ENCODE assay signal across 1 cellular context in the genomic region with DNA sequence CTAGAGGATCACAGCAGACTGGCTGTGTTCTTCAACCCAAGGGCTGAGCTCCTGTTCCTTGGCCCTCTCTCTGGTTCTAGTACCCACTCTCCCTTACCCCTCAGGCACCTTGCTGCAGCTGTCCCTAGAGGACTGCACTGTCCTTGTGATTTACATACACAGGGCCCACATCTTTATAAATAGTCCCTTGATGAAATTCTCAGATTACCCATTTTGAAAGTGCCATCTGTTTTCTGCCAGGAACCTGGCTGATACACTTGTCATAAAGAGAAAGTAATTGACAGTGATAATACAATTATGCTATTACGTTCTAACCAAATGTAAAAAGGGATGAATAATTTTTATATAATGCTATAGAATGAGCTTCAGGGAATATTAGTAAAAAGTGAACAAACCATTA.
TF ChIP-seq lines count a peak whose summit lies in the region.

No MANE protein-coding gene starts in this region.

TF ChIP-seq in GM12878, 131 proteins besides CTCF, POLR2A, EP300 and RAD21 (continues in another document):
- TF ChIP-seq, protein P1, sequence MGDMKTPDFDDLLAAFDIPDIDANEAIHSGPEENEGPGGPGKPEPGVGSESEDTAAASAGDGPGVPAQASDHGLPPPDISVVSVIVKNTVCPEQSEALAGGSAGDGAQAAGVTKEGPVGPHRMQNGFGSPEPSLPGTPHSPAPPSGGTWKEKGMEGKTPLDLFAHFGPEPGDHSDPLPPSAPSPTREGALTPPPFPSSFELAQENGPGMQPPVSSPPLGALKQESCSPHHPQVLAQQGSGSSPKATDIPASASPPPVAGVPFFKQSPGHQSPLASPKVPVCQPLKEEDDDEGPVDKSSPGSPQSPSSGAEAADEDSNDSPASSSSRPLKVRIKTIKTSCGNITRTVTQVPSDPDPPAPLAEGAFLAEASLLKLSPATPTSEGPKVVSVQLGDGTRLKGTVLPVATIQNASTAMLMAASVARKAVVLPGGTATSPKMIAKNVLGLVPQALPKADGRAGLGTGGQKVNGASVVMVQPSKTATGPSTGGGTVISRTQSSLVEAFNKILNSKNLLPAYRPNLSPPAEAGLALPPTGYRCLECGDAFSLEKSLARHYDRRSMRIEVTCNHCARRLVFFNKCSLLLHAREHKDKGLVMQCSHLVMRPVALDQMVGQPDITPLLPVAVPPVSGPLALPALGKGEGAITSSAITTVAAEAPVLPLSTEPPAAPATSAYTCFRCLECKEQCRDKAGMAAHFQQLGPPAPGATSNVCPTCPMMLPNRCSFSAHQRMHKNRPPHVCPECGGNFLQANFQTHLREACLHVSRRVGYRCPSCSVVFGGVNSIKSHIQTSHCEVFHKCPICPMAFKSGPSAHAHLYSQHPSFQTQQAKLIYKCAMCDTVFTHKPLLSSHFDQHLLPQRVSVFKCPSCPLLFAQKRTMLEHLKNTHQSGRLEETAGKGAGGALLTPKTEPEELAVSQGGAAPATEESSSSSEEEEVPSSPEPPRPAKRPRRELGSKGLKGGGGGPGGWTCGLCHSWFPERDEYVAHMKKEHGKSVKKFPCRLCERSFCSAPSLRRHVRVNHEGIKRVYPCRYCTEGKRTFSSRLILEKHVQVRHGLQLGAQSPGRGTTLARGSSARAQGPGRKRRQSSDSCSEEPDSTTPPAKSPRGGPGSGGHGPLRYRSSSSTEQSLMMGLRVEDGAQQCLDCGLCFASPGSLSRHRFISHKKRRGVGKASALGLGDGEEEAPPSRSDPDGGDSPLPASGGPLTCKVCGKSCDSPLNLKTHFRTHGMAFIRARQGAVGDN (IDR thresholded peaks at IDR 0.05), result no peak
- TF ChIP-seq JUNB (IDR thresholded peaks at IDR 0.05) (peak; percentile 91), IKZF2 (IDR thresholded peaks at IDR 0.05) (no peak), KDM1A (IDR thresholded peaks at IDR 0.05; ENCODE audit: borderline replicate concordance) (no peak), ZNF217 (IDR thresholded peaks at IDR 0.05) (no peak), CBFB (IDR thresholded peaks at IDR 0.05; ENCODE audit: low read depth) (no peak), ETV6 (conservative IDR thresholded peaks at IDR 0.05 in 1 of 2, IDR thresholded peaks at IDR 0.05 in 1 of 2; ENCODE audit: borderline replicate concordance in 1 of 2, low read depth in 1 of 2) (no peak), TCF12 (IDR thresholded peaks at IDR 0.05; ENCODE audit: low read depth, low read length) (peak; percentile 75), ZNF24 (IDR thresholded peaks at IDR 0.05) (no peak), TCF3 (IDR thresholded peaks at IDR 0.05; ENCODE audit: borderline replicate concordance, insufficient read depth, low read depth, low read length) (peak; percentile 90; the same call in 1 of the 2 replicates), MEF2A (IDR thresholded peaks at IDR 0.05; ENCODE audit: insufficient read depth, low read depth, low read length) (peak; percentile 84), ZSCAN29 (IDR thresholded peaks at IDR 0.05) (no peak), ESRRA (IDR thresholded peaks at IDR 0.05; ENCODE audit: low read length) (no peak), SMAD1 (IDR thresholded peaks at IDR 0.05; ENCODE audit: low read depth, partially characterized antibody) (no peak), MTA3 (IDR thresholded peaks at IDR 0.05; ENCODE audit: borderline replicate concordance, low read length) (0 out of 2 replicates have a peak, but pooled peaks have one; percentile 19), BCL11A (IDR thresholded peaks at IDR 0.05; ENCODE audit: low read depth, low read length) (no peak), RUNX3 (IDR thresholded peaks at IDR 0.05; ENCODE audit: low read length) (peak; percentile 36; the same call in 1 of the 2 replicates), GABPA (IDR thresholded peaks at IDR 0.05; ENCODE audit: low read depth) (no peak), ZNF384 (IDR thresholded peaks at IDR 0.05; ENCODE audit: borderline replicate concordance, low read depth, low read length) (no peak), LARP7 (IDR thresholded peaks at IDR 0.05) (no peak), NFXL1 (IDR thresholded peaks at IDR 0.05; ENCODE audit: borderline replicate concordance) (no peak), ZNF622 (IDR thresholded peaks at IDR 0.05) (no peak), CREM (IDR thresholded peaks at IDR 0.05; ENCODE audit: low read depth) (0 out of 2 replicates have a peak, but pooled peaks have one; percentile 32), IRF4 (IDR thresholded peaks at IDR 0.05; ENCODE audit: low read depth, low read length) (peak; percentile 49; the same call in 1 of the 2 replicates), POLR2AphosphoS2 (IDR thresholded peaks at IDR 0.05; ENCODE audit: low read depth, low read length) (no peak), ZNF274 (IDR thresholded peaks at IDR 0.05; ENCODE audit: insufficient read depth, insufficient read length) (no peak), EED (IDR thresholded peaks at IDR 0.05; ENCODE audit: low read depth) (peak; percentile 42; the same call in 1 of the 2 replicates), CBX3 (IDR thresholded peaks at IDR 0.05; ENCODE audit: borderline replicate concordance, low read depth) (no peak), RB1 (IDR thresholded peaks at IDR 0.05; ENCODE audit: borderline replicate concordance) (no peak), SRF (IDR thresholded peaks at IDR 0.05; ENCODE audit: low read depth in 2 of 2, low read length in 2 of 2) (no peak), FOXM1 (IDR thresholded peaks at IDR 0.05; ENCODE audit: low read depth, low read length) (no peak; the same call in 1 of the 2 replicates), RCOR1 (conservative IDR thresholded peaks at IDR 0.05; ENCODE audit: low read depth, low read length) (no peak), POLR2AphosphoS5 (IDR thresholded peaks at IDR 0.05; ENCODE audit: low read length) (0 out of 2 replicates have a peak, but pooled peaks have one; percentile 38), NFIC (IDR thresholded peaks at IDR 0.05; ENCODE audit: low read depth, low read length) (peak; percentile 63), RELA (IDR thresholded peaks at IDR 0.05; ENCODE audit: borderline replicate concordance, partially characterized antibody) (no peak), ZBED1 (IDR thresholded peaks at IDR 0.05; ENCODE audit: borderline replicate concordance) (no peak)
- TF ChIP-seq, protein P2, sequence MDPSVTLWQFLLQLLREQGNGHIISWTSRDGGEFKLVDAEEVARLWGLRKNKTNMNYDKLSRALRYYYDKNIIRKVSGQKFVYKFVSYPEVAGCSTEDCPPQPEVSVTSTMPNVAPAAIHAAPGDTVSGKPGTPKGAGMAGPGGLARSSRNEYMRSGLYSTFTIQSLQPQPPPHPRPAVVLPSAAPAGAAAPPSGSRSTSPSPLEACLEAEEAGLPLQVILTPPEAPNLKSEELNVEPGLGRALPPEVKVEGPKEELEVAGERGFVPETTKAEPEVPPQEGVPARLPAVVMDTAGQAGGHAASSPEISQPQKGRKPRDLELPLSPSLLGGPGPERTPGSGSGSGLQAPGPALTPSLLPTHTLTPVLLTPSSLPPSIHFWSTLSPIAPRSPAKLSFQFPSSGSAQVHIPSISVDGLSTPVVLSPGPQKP (IDR thresholded peaks at IDR 0.05; ENCODE audit: low read depth, low read length), result no peak
- TF ChIP-seq, protein P3, sequence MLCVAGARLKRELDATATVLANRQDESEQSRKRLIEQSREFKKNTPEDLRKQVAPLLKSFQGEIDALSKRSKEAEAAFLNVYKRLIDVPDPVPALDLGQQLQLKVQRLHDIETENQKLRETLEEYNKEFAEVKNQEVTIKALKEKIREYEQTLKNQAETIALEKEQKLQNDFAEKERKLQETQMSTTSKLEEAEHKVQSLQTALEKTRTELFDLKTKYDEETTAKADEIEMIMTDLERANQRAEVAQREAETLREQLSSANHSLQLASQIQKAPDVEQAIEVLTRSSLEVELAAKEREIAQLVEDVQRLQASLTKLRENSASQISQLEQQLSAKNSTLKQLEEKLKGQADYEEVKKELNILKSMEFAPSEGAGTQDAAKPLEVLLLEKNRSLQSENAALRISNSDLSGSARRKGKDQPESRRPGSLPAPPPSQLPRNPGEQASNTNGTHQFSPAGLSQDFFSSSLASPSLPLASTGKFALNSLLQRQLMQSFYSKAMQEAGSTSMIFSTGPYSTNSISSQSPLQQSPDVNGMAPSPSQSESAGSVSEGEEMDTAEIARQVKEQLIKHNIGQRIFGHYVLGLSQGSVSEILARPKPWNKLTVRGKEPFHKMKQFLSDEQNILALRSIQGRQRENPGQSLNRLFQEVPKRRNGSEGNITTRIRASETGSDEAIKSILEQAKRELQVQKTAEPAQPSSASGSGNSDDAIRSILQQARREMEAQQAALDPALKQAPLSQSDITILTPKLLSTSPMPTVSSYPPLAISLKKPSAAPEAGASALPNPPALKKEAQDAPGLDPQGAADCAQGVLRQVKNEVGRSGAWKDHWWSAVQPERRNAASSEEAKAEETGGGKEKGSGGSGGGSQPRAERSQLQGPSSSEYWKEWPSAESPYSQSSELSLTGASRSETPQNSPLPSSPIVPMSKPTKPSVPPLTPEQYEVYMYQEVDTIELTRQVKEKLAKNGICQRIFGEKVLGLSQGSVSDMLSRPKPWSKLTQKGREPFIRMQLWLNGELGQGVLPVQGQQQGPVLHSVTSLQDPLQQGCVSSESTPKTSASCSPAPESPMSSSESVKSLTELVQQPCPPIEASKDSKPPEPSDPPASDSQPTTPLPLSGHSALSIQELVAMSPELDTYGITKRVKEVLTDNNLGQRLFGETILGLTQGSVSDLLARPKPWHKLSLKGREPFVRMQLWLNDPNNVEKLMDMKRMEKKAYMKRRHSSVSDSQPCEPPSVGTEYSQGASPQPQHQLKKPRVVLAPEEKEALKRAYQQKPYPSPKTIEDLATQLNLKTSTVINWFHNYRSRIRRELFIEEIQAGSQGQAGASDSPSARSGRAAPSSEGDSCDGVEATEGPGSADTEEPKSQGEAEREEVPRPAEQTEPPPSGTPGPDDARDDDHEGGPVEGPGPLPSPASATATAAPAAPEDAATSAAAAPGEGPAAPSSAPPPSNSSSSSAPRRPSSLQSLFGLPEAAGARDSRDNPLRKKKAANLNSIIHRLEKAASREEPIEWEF (IDR thresholded peaks at IDR 0.05; ENCODE audit: insufficient replicate concordance, low read depth, low read length), result no peak
- TF ChIP-seq, protein P4, sequence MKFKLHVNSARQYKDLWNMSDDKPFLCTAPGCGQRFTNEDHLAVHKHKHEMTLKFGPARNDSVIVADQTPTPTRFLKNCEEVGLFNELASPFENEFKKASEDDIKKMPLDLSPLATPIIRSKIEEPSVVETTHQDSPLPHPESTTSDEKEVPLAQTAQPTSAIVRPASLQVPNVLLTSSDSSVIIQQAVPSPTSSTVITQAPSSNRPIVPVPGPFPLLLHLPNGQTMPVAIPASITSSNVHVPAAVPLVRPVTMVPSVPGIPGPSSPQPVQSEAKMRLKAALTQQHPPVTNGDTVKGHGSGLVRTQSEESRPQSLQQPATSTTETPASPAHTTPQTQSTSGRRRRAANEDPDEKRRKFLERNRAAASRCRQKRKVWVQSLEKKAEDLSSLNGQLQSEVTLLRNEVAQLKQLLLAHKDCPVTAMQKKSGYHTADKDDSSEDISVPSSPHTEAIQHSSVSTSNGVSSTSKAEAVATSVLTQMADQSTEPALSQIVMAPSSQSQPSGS (IDR thresholded peaks at IDR 0.05; ENCODE audit: low read length), result peak; percentile 68; the same call in 1 of the 2 replicates
- TF ChIP-seq, protein P5, sequence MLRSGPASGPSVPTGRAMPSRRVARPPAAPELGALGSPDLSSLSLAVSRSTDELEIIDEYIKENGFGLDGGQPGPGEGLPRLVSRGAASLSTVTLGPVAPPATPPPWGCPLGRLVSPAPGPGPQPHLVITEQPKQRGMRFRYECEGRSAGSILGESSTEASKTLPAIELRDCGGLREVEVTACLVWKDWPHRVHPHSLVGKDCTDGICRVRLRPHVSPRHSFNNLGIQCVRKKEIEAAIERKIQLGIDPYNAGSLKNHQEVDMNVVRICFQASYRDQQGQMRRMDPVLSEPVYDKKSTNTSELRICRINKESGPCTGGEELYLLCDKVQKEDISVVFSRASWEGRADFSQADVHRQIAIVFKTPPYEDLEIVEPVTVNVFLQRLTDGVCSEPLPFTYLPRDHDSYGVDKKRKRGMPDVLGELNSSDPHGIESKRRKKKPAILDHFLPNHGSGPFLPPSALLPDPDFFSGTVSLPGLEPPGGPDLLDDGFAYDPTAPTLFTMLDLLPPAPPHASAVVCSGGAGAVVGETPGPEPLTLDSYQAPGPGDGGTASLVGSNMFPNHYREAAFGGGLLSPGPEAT (IDR thresholded peaks at IDR 0.05; ENCODE audit: low read depth), result no peak
- TF ChIP-seq, protein P6, sequence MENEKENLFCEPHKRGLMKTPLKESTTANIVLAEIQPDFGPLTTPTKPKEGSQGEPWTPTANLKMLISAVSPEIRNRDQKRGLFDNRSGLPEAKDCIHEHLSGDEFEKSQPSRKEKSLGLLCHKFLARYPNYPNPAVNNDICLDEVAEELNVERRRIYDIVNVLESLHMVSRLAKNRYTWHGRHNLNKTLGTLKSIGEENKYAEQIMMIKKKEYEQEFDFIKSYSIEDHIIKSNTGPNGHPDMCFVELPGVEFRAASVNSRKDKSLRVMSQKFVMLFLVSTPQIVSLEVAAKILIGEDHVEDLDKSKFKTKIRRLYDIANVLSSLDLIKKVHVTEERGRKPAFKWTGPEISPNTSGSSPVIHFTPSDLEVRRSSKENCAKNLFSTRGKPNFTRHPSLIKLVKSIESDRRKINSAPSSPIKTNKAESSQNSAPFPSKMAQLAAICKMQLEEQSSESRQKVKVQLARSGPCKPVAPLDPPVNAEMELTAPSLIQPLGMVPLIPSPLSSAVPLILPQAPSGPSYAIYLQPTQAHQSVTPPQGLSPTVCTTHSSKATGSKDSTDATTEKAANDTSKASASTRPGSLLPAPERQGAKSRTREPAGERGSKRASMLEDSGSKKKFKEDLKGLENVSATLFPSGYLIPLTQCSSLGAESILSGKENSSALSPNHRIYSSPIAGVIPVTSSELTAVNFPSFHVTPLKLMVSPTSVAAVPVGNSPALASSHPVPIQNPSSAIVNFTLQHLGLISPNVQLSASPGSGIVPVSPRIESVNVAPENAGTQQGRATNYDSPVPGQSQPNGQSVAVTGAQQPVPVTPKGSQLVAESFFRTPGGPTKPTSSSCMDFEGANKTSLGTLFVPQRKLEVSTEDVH (IDR thresholded peaks at IDR 0.05; ENCODE audit: low read depth, partially characterized antibody), result no peak
- TF ChIP-seq, protein P7, sequence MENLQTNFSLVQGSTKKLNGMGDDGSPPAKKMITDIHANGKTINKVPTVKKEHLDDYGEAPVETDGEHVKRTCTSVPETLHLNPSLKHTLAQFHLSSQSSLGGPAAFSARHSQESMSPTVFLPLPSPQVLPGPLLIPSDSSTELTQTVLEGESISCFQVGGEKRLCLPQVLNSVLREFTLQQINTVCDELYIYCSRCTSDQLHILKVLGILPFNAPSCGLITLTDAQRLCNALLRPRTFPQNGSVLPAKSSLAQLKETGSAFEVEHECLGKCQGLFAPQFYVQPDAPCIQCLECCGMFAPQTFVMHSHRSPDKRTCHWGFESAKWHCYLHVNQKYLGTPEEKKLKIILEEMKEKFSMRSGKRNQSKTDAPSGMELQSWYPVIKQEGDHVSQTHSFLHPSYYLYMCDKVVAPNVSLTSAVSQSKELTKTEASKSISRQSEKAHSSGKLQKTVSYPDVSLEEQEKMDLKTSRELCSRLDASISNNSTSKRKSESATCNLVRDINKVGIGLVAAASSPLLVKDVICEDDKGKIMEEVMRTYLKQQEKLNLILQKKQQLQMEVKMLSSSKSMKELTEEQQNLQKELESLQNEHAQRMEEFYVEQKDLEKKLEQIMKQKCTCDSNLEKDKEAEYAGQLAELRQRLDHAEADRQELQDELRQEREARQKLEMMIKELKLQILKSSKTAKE (IDR thresholded peaks at IDR 0.05; ENCODE audit: low read depth, poor library complexity, severe bottlenecking), result peak; percentile 25
